Comparison of ENCODE assay signal across 9 cellular contexts in genomic region chr15:67193223-67194009, GRCh38.
DNase-seq lines count a peak whose midpoint lies in the region; TF ChIP-seq lines count a peak whose summit lies in the region.
"Had no signal": no experiment of that assay in that cellular context is flagged by ENCODE, and none has a peak within 500 bp of the region (broad histone marks: within the 10 kb centered on the region; RNA-seq: fewer than 3 reads in every experiment).

No MANE protein-coding gene starts in this region.

- H3K4me3 ChIP-seq in hepatocyte (no peak overlapping the region), stomach smooth muscle (ENCODE audit: low read length in 2 of 2) (no peak overlapping the region)

- DNase-seq in H9 = no peak
- DNase-seq in activated CD4-positive, alpha-beta memory T cell treated with anti-CD3 and anti-CD28 coated beads, Interleukin-2, amount 10 ng/mL, durations not matched to agents 7 days and 5 days = no peak
- DNase-seq in hepatocyte (ENCODE audit: low spot score) = peak; percentile 43
- no peak for DNase-seq in DMS 273 treated with DMSO at 0.1 percent for 48 hours (lab: John Stamatoyannopoulos, UW)
- DNase-seq in NCI-H82 (lab: John Stamatoyannopoulos, UW) = no peak
- DNase-seq in NCI-H2227 (lab: John Stamatoyannopoulos, UW; ENCODE audit: unreplicated experiment) = no peak
- DNase-seq: activated CD8-positive, alpha-beta memory T cell treated with anti-CD3 and anti-CD28 coated beads for 24 hours; nucleus accumbens had no signal

- H3T11ph ChIP-seq in H9 (ENCODE audit: low read length) = no peak overlapping the region

- H3K27ac ChIP-seq in H9 (ENCODE audit: insufficient read length, low read depth, low read length) (no peak overlapping the region), hepatocyte (peak overlapping the region; percentile 71), stomach smooth muscle (ENCODE audit: low read length) (peak overlapping the region; percentile 46)

- H3K4me1 Mint-ChIP-seq in H9 = 0 out of 4 replicates have a peak, but pooled peaks cover 0 to under 1% of the 10 kb centered on the region in 2 experiments
- H3K4me1 Mint-ChIP-seq in activated CD4-positive, alpha-beta memory T cell treated with anti-CD3 and anti-CD28 coated beads, Interleukin-2, amount 10 ng/mL, durations not matched to agents 7 days and 5 days = peaks cover 17% of the 10 kb centered on the region

- H3K9me3 ChIP-seq in H9 (ENCODE audit: control insufficient read depth, low read depth, low read length) = no peaks in the 10 kb centered on the region
- no peaks in the 10 kb centered on the region for H3K9me3 ChIP-seq in hepatocyte (ENCODE audit: low read depth)
- H3K9me3 ChIP-seq in stomach smooth muscle (ENCODE audit: control insufficient read depth in 2 of 2, low read length in 2 of 2) = no peaks in the 10 kb centered on the region

- POLR2A ChIA-PET in activated CD4-positive, alpha-beta memory T cell treated with anti-CD3 and anti-CD28 coated beads, Interleukin-2, amount 10 ng/mL, durations not matched to agents 7 days and 5 days (lab: Charles Lee) = interaction anchor here (1.0 to 1.5 kb wide), 2 partner anchors 63 to 128 kb away, joined by 3 read pairs; partner anchors contain the start of gene SMAD3

- no peak overlapping the region for H4K91ac ChIP-seq in H9 (ENCODE audit: insufficient read length, low read depth, low read length)

- H2BK15ac ChIP-seq in H9 (ENCODE audit: low read depth, low read length) = no peak overlapping the region

- H2BK5ac ChIP-seq in H9 (ENCODE audit: insufficient read length, low read length) = no peak overlapping the region

- H2BK20ac ChIP-seq in H9 (ENCODE audit: low read depth, low read length, poor library complexity, severe bottlenecking) = no peak overlapping the region

- no CpG with 5 or more reads among the region's 13 CpGs for WGBS in H9 (ENCODE audit: extremely low coverage, insufficient read length, low lambda C conversion rate)
- 62% methylated on average over 13 of the region's 13 CpGs for WGBS in hepatocyte (ENCODE audit: low lambda C conversion rate, missing lambda C conversion rate)

- no peaks in the 10 kb centered on the region for H3K79me2 ChIP-seq in H9 (ENCODE audit: insufficient read depth, low read length)
- H3K79me2 ChIP-seq in hepatocyte = no peaks in the 10 kb centered on the region

- H3K36me3 ChIP-seq in hepatocyte (replicated peaks; ENCODE audit: insufficient read depth, low read depth) = peaks cover 4% of the 10 kb centered on the region
- peaks cover 19 to 23% of the 10 kb centered on the region in 2 donors for H3K36me3 ChIP-seq in stomach smooth muscle (ENCODE audit: control insufficient read depth in 2 of 2, insufficient read depth in 2 of 2, low read length in 2 of 2)

- H3K27me3 ChIP-seq in H9 (ENCODE audit: insufficient read depth, low read length) (no peaks in the 10 kb centered on the region), hepatocyte (no peaks in the 10 kb centered on the region), stomach smooth muscle (ENCODE audit: control insufficient read depth in 1 of 2, insufficient read depth in 2 of 2, low read length in 2 of 2) (no peaks in the 10 kb centered on the region)

- H3K23ac ChIP-seq in H9 (ENCODE audit: insufficient read length, low read depth, low read length) = no peak overlapping the region

- no peak overlapping the region; a peak in 1 of 5 replicates for H3K4me3 Mint-ChIP-seq in H9
- H3K4me3 Mint-ChIP-seq in activated CD4-positive, alpha-beta memory T cell treated with anti-CD3 and anti-CD28 coated beads, Interleukin-2, amount 10 ng/mL, durations not matched to agents 7 days and 5 days = no peak overlapping the region

- TF ChIP-seq CTCF in H9 (conservative IDR thresholded peaks at IDR 0.05) = no peak
- no peak for TF ChIP-seq CTCF in hepatocyte (IDR thresholded peaks at IDR 0.05; ENCODE audit: poor library complexity)

- no peaks in the 10 kb centered on the region for H3K79me1 ChIP-seq in H9 (ENCODE audit: insufficient read depth, low read depth, low read length, poor library complexity, severe bottlenecking)

- H3K4me2 ChIP-seq in H9 (ENCODE audit: insufficient read depth, insufficient read length, low read length) (no peak overlapping the region), hepatocyte (no peak overlapping the region)

- H2BK120ac ChIP-seq in H9 (ENCODE audit: low read depth, low read length, poor library complexity, severe bottlenecking) = no peak overlapping the region

- no peak overlapping the region for H4K5ac ChIP-seq in H9 (ENCODE audit: insufficient read length, low read depth, low read length)

- H3K9ac ChIP-seq in H9 (ENCODE audit: extremely low read depth, insufficient read length, low read length) = no peak overlapping the region
- no peak overlapping the region for H3K9ac ChIP-seq in stomach smooth muscle (ENCODE audit: low read length in 2 of 2)

- H4K20me1 ChIP-seq in H9 (ENCODE audit: control insufficient read depth, insufficient read depth, insufficient read length) = no peaks in the 10 kb centered on the region
- no peaks in the 10 kb centered on the region for H4K20me1 ChIP-seq in hepatocyte (ENCODE audit: insufficient read depth, poor library complexity, severe bottlenecking)

- H3K56ac ChIP-seq in H9 (ENCODE audit: insufficient read length, low read depth, low read length) = no peak overlapping the region

- CTCF ChIA-PET in activated CD4-positive, alpha-beta memory T cell treated with anti-CD3 and anti-CD28 coated beads, Interleukin-2, amount 10 ng/mL, durations not matched to agents 7 days and 5 days (lab: Charles Lee) = no interaction called here

- H3K4me1 ChIP-seq in H9 (ENCODE audit: insufficient read depth, low read length) (no peaks in the 10 kb centered on the region), hepatocyte (ENCODE audit: insufficient read depth) (peaks cover 38% of the 10 kb centered on the region), stomach smooth muscle (ENCODE audit: control insufficient read depth, insufficient read depth, low read length) (peaks cover 42% of the 10 kb centered on the region)

- peaks cover 0 to 43% (median 22%) of the 10 kb centered on the region in 3 experiments; a peak in 6 of 7 replicates for H3K36me3 Mint-ChIP-seq in H9 (ENCODE audit: insufficient read depth in 1 of 3, low read depth in 3 of 3)
- peaks cover 90% of the 10 kb centered on the region for H3K36me3 Mint-ChIP-seq in activated CD4-positive, alpha-beta memory T cell treated with anti-CD3 and anti-CD28 coated beads, Interleukin-2, amount 10 ng/mL, durations not matched to agents 7 days and 5 days (ENCODE audit: low read depth)

- H2AK5ac ChIP-seq in H9 (ENCODE audit: insufficient read length, low read length) = no peak overlapping the region

- H3K18ac ChIP-seq in H9 (ENCODE audit: insufficient read length, low read depth, low read length) = no peak overlapping the region

- no peaks in the 10 kb centered on the region for H3K23me2 ChIP-seq in H9 (ENCODE audit: insufficient read length, low read depth, low read length, poor library complexity, severe bottlenecking)

- H3K27ac Mint-ChIP-seq in H9 = peak overlapping the region in 2 of 3 experiments; percentile 31 to 34; a peak in 4 of 7 replicates
- H3K27ac Mint-ChIP-seq in activated CD4-positive, alpha-beta memory T cell treated with anti-CD3 and anti-CD28 coated beads, Interleukin-2, amount 10 ng/mL, durations not matched to agents 7 days and 5 days = peak overlapping the region; percentile 47

- H2AFZ ChIP-seq in H9 (ENCODE audit: low read length) (no peak overlapping the region), hepatocyte (no peak overlapping the region)

- H3K27me3 Mint-ChIP-seq in H9 (ENCODE audit: low read depth) = no peaks in the 10 kb centered on the region
- H3K27me3 Mint-ChIP-seq in activated CD4-positive, alpha-beta memory T cell treated with anti-CD3 and anti-CD28 coated beads, Interleukin-2, amount 10 ng/mL, durations not matched to agents 7 days and 5 days = no peaks in the 10 kb centered on the region

- no peak overlapping the region for H4K8ac ChIP-seq in H9 (replicated peaks; ENCODE audit: insufficient read length, low read depth, low read length)

- H3K9me3 Mint-ChIP-seq in H9 = no peaks in the 10 kb centered on the region
- H3K9me3 Mint-ChIP-seq in activated CD4-positive, alpha-beta memory T cell treated with anti-CD3 and anti-CD28 coated beads, Interleukin-2, amount 10 ng/mL, durations not matched to agents 7 days and 5 days = no peaks in the 10 kb centered on the region

- no peak overlapping the region for H3K4ac ChIP-seq in H9 (ENCODE audit: low read depth, low read length)

- no peak overlapping the region for H3K14ac ChIP-seq in H9 (ENCODE audit: insufficient read depth, low read length)

- H3K9me2 ChIP-seq in hepatocyte (replicated peaks; ENCODE audit: insufficient read depth) = no peaks in the 10 kb centered on the region

- H2BK12ac ChIP-seq in H9 (ENCODE audit: insufficient read length, low read depth, low read length) = no peak overlapping the region
